In genomic region chr1:204077979-204078696, GRCh38 we compare ENCODE assay signal across 1 cellular context.
A peak's percentile ranks its signal among the peaks of the same experiment; 100 is the strongest.
TF ChIP-seq lines count a peak whose summit lies in the region.

No MANE protein-coding gene starts in this region.

TF ChIP-seq in HepG2, 621 proteins besides CTCF, POLR2A, EP300 and RAD21 (continued from another document and continues in another):
- peak; percentile 47; the same call in 1 of the 2 replicates for TF ChIP-seq UBTF (CRISPR knock-in tag; IDR thresholded peaks at IDR 0.05)
- TF ChIP-seq ZNF432 (CRISPR knock-in tag; IDR thresholded peaks at IDR 0.05; ENCODE audit: borderline replicate concordance): no peak
- no peak for TF ChIP-seq NR0B2 (CRISPR knock-in tag; IDR thresholded peaks at IDR 0.05)
- no peak for TF ChIP-seq GPN1 (CRISPR knock-in tag; IDR thresholded peaks at IDR 0.05; ENCODE audit: borderline replicate concordance)
- TF ChIP-seq RFXANK (CRISPR knock-in tag; IDR thresholded peaks at IDR 0.05): no peak
- peak; percentile 32 for TF ChIP-seq XRCC5 (optimal IDR thresholded peaks at IDR 0.05; ENCODE audit: low read length)
- no peak for TF ChIP-seq NR1H2 (CRISPR knock-in tag; IDR thresholded peaks at IDR 0.05; ENCODE audit: borderline replicate concordance, low read depth)
- no peak for TF ChIP-seq ATF1 (CRISPR knock-in tag; IDR thresholded peaks at IDR 0.05)
- no peak for TF ChIP-seq KDM1A (CRISPR knock-in tag; IDR thresholded peaks at IDR 0.05)
- no peak for TF ChIP-seq ZNF333 (CRISPR knock-in tag; IDR thresholded peaks at IDR 0.05; ENCODE audit: borderline replicate concordance)
- peak; percentile 57; the same call in 1 of the 2 replicates for TF ChIP-seq IRF2 (CRISPR knock-in tag; IDR thresholded peaks at IDR 0.05)
- TF ChIP-seq ZNF616 (CRISPR knock-in tag; IDR thresholded peaks at IDR 0.05; ENCODE audit: low read depth): no peak
- no peak for TF ChIP-seq TSC22D2 (CRISPR knock-in tag; IDR thresholded peaks at IDR 0.05; ENCODE audit: borderline replicate concordance)
- 0 out of 2 replicates have a peak, but pooled peaks have one; percentile 26 for TF ChIP-seq ERF (CRISPR knock-in tag; IDR thresholded peaks at IDR 0.05)
- no peak for TF ChIP-seq TARDBP (CRISPR knock-in tag; IDR thresholded peaks at IDR 0.05)
- TF ChIP-seq ELF1 (CRISPR knock-in tag; IDR thresholded peaks at IDR 0.05): peak; percentile 63
- no peak for TF ChIP-seq CSRNP2 (CRISPR knock-in tag; conservative IDR thresholded peaks at IDR 0.05; ENCODE audit: low read depth)
- TF ChIP-seq ZNF549 (CRISPR knock-in tag; IDR thresholded peaks at IDR 0.05): no peak
- TF ChIP-seq ZNF292 (CRISPR knock-in tag; IDR thresholded peaks at IDR 0.05; ENCODE audit: borderline replicate concordance, low read depth): peak; percentile 83; the same call in 1 of the 2 replicates
- TF ChIP-seq NFIB (CRISPR knock-in tag; IDR thresholded peaks at IDR 0.05; ENCODE audit: borderline replicate concordance): no peak
- 0 out of 2 replicates have a peak, but pooled peaks have one; percentile 24 for TF ChIP-seq ZNF263 (CRISPR knock-in tag; IDR thresholded peaks at IDR 0.05)
- TF ChIP-seq, protein P1, sequence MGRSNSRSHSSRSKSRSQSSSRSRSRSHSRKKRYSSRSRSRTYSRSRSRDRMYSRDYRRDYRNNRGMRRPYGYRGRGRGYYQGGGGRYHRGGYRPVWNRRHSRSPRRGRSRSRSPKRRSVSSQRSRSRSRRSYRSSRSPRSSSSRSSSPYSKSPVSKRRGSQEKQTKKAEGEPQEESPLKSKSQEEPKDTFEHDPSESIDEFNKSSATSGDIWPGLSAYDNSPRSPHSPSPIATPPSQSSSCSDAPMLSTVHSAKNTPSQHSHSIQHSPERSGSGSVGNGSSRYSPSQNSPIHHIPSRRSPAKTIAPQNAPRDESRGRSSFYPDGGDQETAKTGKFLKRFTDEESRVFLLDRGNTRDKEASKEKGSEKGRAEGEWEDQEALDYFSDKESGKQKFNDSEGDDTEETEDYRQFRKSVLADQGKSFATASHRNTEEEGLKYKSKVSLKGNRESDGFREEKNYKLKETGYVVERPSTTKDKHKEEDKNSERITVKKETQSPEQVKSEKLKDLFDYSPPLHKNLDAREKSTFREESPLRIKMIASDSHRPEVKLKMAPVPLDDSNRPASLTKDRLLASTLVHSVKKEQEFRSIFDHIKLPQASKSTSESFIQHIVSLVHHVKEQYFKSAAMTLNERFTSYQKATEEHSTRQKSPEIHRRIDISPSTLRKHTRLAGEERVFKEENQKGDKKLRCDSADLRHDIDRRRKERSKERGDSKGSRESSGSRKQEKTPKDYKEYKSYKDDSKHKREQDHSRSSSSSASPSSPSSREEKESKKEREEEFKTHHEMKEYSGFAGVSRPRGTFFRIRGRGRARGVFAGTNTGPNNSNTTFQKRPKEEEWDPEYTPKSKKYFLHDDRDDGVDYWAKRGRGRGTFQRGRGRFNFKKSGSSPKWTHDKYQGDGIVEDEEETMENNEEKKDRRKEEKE (IDR thresholded peaks at IDR 0.05): no peak
- TF ChIP-seq ZNF768 (CRISPR knock-in tag; IDR thresholded peaks at IDR 0.05): no peak
- no peak for TF ChIP-seq SP140L (CRISPR knock-in tag; IDR thresholded peaks at IDR 0.05; ENCODE audit: borderline replicate concordance)
- no peak for TF ChIP-seq MBNL3 (CRISPR knock-in tag; conservative IDR thresholded peaks at IDR 0.05)
- no peak for TF ChIP-seq NFKB2 (CRISPR knock-in tag; IDR thresholded peaks at IDR 0.05; ENCODE audit: borderline replicate concordance)
- TF ChIP-seq, protein P2, sequence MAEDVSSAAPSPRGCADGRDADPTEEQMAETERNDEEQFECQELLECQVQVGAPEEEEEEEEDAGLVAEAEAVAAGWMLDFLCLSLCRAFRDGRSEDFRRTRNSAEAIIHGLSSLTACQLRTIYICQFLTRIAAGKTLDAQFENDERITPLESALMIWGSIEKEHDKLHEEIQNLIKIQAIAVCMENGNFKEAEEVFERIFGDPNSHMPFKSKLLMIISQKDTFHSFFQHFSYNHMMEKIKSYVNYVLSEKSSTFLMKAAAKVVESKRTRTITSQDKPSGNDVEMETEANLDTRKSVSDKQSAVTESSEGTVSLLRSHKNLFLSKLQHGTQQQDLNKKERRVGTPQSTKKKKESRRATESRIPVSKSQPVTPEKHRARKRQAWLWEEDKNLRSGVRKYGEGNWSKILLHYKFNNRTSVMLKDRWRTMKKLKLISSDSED (CRISPR knock-in tag; IDR thresholded peaks at IDR 0.05): no peak
- TF ChIP-seq MYC (CRISPR knock-in tag; IDR thresholded peaks at IDR 0.05; ENCODE audit: borderline replicate concordance): peak; percentile 10; the same call in 1 of the 2 replicates
- TF ChIP-seq NFYC (CRISPR knock-in tag; IDR thresholded peaks at IDR 0.05): no peak
- no peak for TF ChIP-seq NR3C1 (CRISPR knock-in tag; IDR thresholded peaks at IDR 0.05)
- TF ChIP-seq SMAD3 (CRISPR knock-in tag; IDR thresholded peaks at IDR 0.05): no peak
- peak; percentile 72 for TF ChIP-seq SAP130 (CRISPR knock-in tag; IDR thresholded peaks at IDR 0.05; ENCODE audit: low read depth)
- peak; percentile 39; the same call in 1 of the 2 replicates for TF ChIP-seq RXRA (CRISPR knock-in tag; IDR thresholded peaks at IDR 0.05)
- no peak for TF ChIP-seq NKX3-1 (CRISPR knock-in tag; IDR thresholded peaks at IDR 0.05)
- no peak for TF ChIP-seq NFE2L1 (CRISPR knock-in tag; IDR thresholded peaks at IDR 0.05; ENCODE audit: borderline replicate concordance)
- TF ChIP-seq TBX2 (CRISPR knock-in tag; IDR thresholded peaks at IDR 0.05; ENCODE audit: borderline replicate concordance): no peak
- TF ChIP-seq ZNF101 (CRISPR knock-in tag; IDR thresholded peaks at IDR 0.05; ENCODE audit: borderline replicate concordance, low read depth): no peak
- no peak for TF ChIP-seq ZBTB4 (CRISPR knock-in tag; IDR thresholded peaks at IDR 0.05; ENCODE audit: borderline replicate concordance)
- TF ChIP-seq PLRG1 (conservative IDR thresholded peaks at IDR 0.05): no peak
- TF ChIP-seq THAP9 (CRISPR knock-in tag; IDR thresholded peaks at IDR 0.05; ENCODE audit: borderline replicate concordance): peak; percentile 47; the same call in 1 of the 2 replicates
- TF ChIP-seq ZBTB1 (CRISPR knock-in tag; IDR thresholded peaks at IDR 0.05; ENCODE audit: borderline replicate concordance): no peak
- TF ChIP-seq, protein P3, sequence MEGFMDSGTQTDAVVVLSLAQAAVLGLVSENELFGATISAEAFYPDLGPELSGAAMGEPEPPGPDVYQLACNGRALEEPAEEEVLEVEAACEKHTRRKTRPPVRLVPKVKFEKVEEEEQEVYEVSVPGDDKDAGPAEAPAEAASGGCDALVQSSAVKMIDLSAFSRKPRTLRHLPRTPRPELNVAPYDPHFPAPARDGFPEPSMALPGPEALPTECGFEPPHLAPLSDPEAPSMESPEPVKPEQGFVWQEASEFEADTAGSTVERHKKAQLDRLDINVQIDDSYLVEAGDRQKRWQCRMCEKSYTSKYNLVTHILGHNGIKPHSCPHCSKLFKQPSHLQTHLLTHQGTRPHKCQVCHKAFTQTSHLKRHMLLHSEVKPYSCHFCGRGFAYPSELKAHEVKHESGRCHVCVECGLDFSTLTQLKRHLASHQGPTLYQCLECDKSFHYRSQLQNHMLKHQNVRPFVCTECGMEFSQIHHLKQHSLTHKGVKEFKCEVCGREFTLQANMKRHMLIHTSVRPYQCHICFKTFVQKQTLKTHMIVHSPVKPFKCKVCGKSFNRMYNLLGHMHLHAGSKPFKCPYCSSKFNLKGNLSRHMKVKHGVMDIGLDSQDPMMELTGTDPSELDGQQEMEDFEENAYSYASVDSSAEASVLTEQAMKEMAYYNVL (CRISPR knock-in tag; IDR thresholded peaks at IDR 0.05; ENCODE audit: borderline replicate concordance): no peak
- TF ChIP-seq ZNF543 (CRISPR knock-in tag; IDR thresholded peaks at IDR 0.05): no peak
- TF ChIP-seq DR1 (CRISPR knock-in tag; IDR thresholded peaks at IDR 0.05): no peak
